ENCODE assay signal across 8 cellular contexts in genomic region chr4:154626793-154627484, GRCh38. TPM values are rescaled to one million over a fixed set of nuclear protein-coding genes. Genes with fewer than 3 reads are reported as not detected.
DNase-seq lines count a peak whose midpoint lies in the region; ATAC-seq and TF ChIP-seq lines count a peak whose summit lies in the region.

No MANE protein-coding gene starts in this region.

- no peaks in the 10 kb centered on the region for H3K9me2 ChIP-seq in DOHH2 (replicated peaks; ENCODE audit: control insufficient read depth, low read length)

- peaks cover 5% of the 10 kb centered on the region for H3K4me1 Mint-ChIP-seq in memory B cell

- 6% methylated on average over 48 of the region's 48 CpGs for WGBS in ectodermal cell, 2 experiments

- peak overlapping the region; percentile 18 for H3K4me3 Mint-ChIP-seq in memory B cell

- H3K27ac ChIP-seq in DOHH2 (ENCODE audit: low read depth, low read length) (no peak overlapping the region), ectodermal cell (ENCODE audit: insufficient read depth, low read depth, low read length, poor library complexity, severe bottlenecking) (no peak overlapping the region)

- H3K4me1 ChIP-seq in DOHH2 (ENCODE audit: control insufficient read depth, low read length), result no peaks in the 10 kb centered on the region
- no peaks in the 10 kb centered on the region for H3K4me1 ChIP-seq in ectodermal cell (ENCODE audit: control insufficient read depth, insufficient read depth, low read length)

- H3F3A ChIP-seq in DOHH2 (ENCODE audit: control insufficient read depth, insufficient read depth), result no peaks in the 10 kb centered on the region

- no peaks in the 10 kb centered on the region for H3K79me2 ChIP-seq in DOHH2 (ENCODE audit: control insufficient read depth, low read length)

- no peaks in the 10 kb centered on the region for H4K20me1 ChIP-seq in DOHH2 (ENCODE audit: control insufficient read depth, insufficient read depth, low read depth, low read length)

- peaks cover 10% of the 10 kb centered on the region for H3K27me3 Mint-ChIP-seq in memory B cell

- DNase-seq in HS-27A (ENCODE audit: low read depth) (peak; percentile 15), memory B cell (ENCODE audit: low spot score in 2 of 2) (peak; percentile 34 to 55), NCI-H2029 (lab: John Stamatoyannopoulos, UW) (no peak)
- peak; percentile 76 for DNase-seq in activated CD4-positive, alpha-beta T cell treated with anti-CD3 and anti-CD28 coated beads for 48 hours
- DNase-seq in stimulated activated CD8-positive, alpha-beta memory T cell treated with anti-CD3 and anti-CD28 coated beads, Interleukin-4, amount 100 ng/mL, for 48 hours, result peak; percentile 67

- no peaks in the 10 kb centered on the region for H3K9me3 ChIP-seq in DOHH2 (ENCODE audit: control insufficient read depth, insufficient read depth, low read length)
- no peaks in the 10 kb centered on the region for H3K9me3 ChIP-seq in ectodermal cell (ENCODE audit: control insufficient read depth, low read length)

- H3K27me3 ChIP-seq in DOHH2 (ENCODE audit: control insufficient read depth, low read length) (peaks cover 5% of the 10 kb centered on the region; the same call in 1 of the 2 replicates), ectodermal cell (ENCODE audit: control insufficient read depth, insufficient read depth, low read length, poor library complexity, severe bottlenecking) (peaks cover 34% of the 10 kb centered on the region)

- no peak overlapping the region for H3K4me3 ChIP-seq in DOHH2 (ENCODE audit: low read length)
- peak overlapping the region; percentile 27 for H3K4me3 ChIP-seq in ectodermal cell (ENCODE audit: insufficient read depth, low read depth, low read length)

- ATAC-seq in GM21381 (IDR thresholded peaks at IDR 0.05; ENCODE audit: unreplicated experiment), result peak; percentile 97
- ATAC-seq in memory B cell (ENCODE audit: low read depth), result peak; percentile 91

- H3K9me3 Mint-ChIP-seq in memory B cell, result no peaks in the 10 kb centered on the region

- H3K36me3 Mint-ChIP-seq in memory B cell, result no peaks in the 10 kb centered on the region

- H3K36me3 ChIP-seq in DOHH2 (ENCODE audit: control insufficient read depth, low read length) (no peaks in the 10 kb centered on the region), ectodermal cell (ENCODE audit: control insufficient read depth, insufficient read depth, low read length) (no peaks in the 10 kb centered on the region)

- H3K4me2 ChIP-seq in DOHH2 (ENCODE audit: low read length), result no peak overlapping the region

- H3K27ac Mint-ChIP-seq in memory B cell, result no peak overlapping the region

- peak; percentile 50 for TF ChIP-seq CTCF in DOHH2 (IDR thresholded peaks at IDR 0.05; ENCODE audit: low read depth, low read length, poor library complexity, severe bottlenecking)

RNA-seq across cellular contexts. Expression of gene FGG, which starts 14.5 kb away (rescaled TPM):
- 0.76 TPM for polyA plus RNA-seq in ectodermal cell (2013, experiment 1 of 4)
- 0.36 TPM for polyA plus RNA-seq in ectodermal cell (2013, experiment 2 of 4)
- polyA plus RNA-seq in ectodermal cell (2013, experiment 3 of 4), result 1.7 TPM
- polyA plus RNA-seq in ectodermal cell (2013, experiment 4 of 4), result 0.32 TPM

RNA-seq across cellular contexts. Expression of gene FGA, which starts 36.4 kb away (rescaled TPM):
- 0.67 TPM for polyA plus RNA-seq in ectodermal cell (2013, experiment 1 of 4)
- polyA plus RNA-seq in ectodermal cell (2013, experiment 2 of 4), result 0.23 TPM
- 0.59 TPM for polyA plus RNA-seq in ectodermal cell (2013, experiment 3 of 4)
- polyA plus RNA-seq in ectodermal cell (2013, experiment 4 of 4), result 0.41 TPM
